Comparison of ENCODE assay signal across 20 cellular contexts in genomic region chr4:183999435-183999834, GRCh38.
DNase-seq lines count a peak whose midpoint lies in the region; ATAC-seq and TF ChIP-seq lines count a peak whose summit lies in the region.
"Had no signal": no experiment of that assay in that cellular context is flagged by ENCODE, and none has a peak within 500 bp of the region (broad histone marks: within the 10 kb centered on the region; RNA-seq: fewer than 3 reads in every experiment).

No MANE protein-coding gene starts in this region.

- H3K9me3 ChIP-seq in neuronal stem cell (replicated peaks in 1 of 2; ENCODE audit: control insufficient read depth in 2 of 2, insufficient read depth in 1 of 2, low read depth in 1 of 2, low read length in 2 of 2), result peaks cover 3 to 5% of the 10 kb centered on the region in 2 donors
- H3K9me3 ChIP-seq: A549, Caco-2 had no signal

- no peak overlapping the region for H4K8ac ChIP-seq in neuronal stem cell (ENCODE audit: low read depth, low read length)

- no peak overlapping the region for H2AFZ ChIP-seq in neuronal stem cell (ENCODE audit: low read length)

- no peak overlapping the region for H2BK12ac ChIP-seq in neuronal stem cell (ENCODE audit: low read length)

- H3K79me1 ChIP-seq in neuronal stem cell (ENCODE audit: low read depth, low read length), result no peaks in the 10 kb centered on the region

- no CpG with 5 or more reads among the region's 6 CpGs for WGBS in neuronal stem cell (ENCODE audit: extremely low coverage in 2 of 2, insufficient read length in 2 of 2, insufficient replicate concordance in 1 of 2), 2 donors

- no peak overlapping the region for H3K14ac ChIP-seq in neuronal stem cell (ENCODE audit: low read length)

- no peak overlapping the region for H3K23ac ChIP-seq in neuronal stem cell (ENCODE audit: low read depth, low read length, poor library complexity)

- no peaks in the 10 kb centered on the region for H3K4me1 Mint-ChIP-seq in stimulated activated naive CD8-positive, alpha-beta T cell treated with anti-CD3 and anti-CD28 coated beads, Interleukin-15, amount 100 ng/mL, for 72 hours
- H3K4me1 Mint-ChIP-seq in WTC11 (peaks cover 35% of the 10 kb centered on the region), mesothelial cell of epicardium (peaks cover 38% of the 10 kb centered on the region), HFFc6 (ENCODE audit: low read depth) (no peaks in the 10 kb centered on the region)
- H3K4me1 Mint-ChIP-seq: B cell had no signal

- TF ChIP-seq CTCF in WTC11 (IDR thresholded peaks at IDR 0.05), result no peak
- no peak for TF ChIP-seq CTCF in mesothelial cell of epicardium (IDR thresholded peaks at IDR 0.05; ENCODE audit: unreplicated experiment)
- TF ChIP-seq CTCF in HFFc6 (IDR thresholded peaks at IDR 0.05), result no peak

- no peak overlapping the region for H3K9ac ChIP-seq in neuronal stem cell (ENCODE audit: low read depth, low read length, poor library complexity)
- H3K9ac ChIP-seq: BLaER1 treated with 17β-estradiol and CSF1 and Interleukin-3, amounts not matched to agents 10 nM and 100 nM had no signal

- ATAC-seq in stimulated activated naive CD8-positive, alpha-beta T cell treated with anti-CD3 and anti-CD28 coated beads, Interleukin-15, amount 100 ng/mL, for 72 hours, result peak; percentile 26
- no peak for ATAC-seq in stimulated activated naive CD8-positive, alpha-beta T cell treated with anti-CD3 and anti-CD28 coated beads, Interleukin-15, Interleukin-2, amounts not matched to agents 100 U/mL and 50 U/mL, for 24 hours
- ATAC-seq in WTC11 (no peak), GM18870 (IDR thresholded peaks at IDR 0.05; ENCODE audit: unreplicated experiment) (no peak)
- ATAC-seq: A549; CD8-positive, alpha-beta T cell had no signal

- DNase-seq in stimulated activated naive CD8-positive, alpha-beta T cell treated with anti-CD3 and anti-CD28 coated beads, Interleukin-15, amount 100 ng/mL, for 72 hours, result no peak
- DNase-seq in stimulated activated naive CD8-positive, alpha-beta T cell treated with anti-CD3 and anti-CD28 coated beads, Interleukin-15, Interleukin-2, amounts not matched to agents 100 U/mL and 50 U/mL, for 24 hours, result no peak
- DNase-seq in WTC11 (ENCODE audit: low spot score) (no peak), mesothelial cell of epicardium (ENCODE audit: low spot score in 2 of 2, unreplicated experiment in 2 of 2) (no peak), neuronal stem cell (ENCODE audit: low spot score) (no peak), putamen (ENCODE audit: low spot score) (no peak), HFFc6 (no peak)
- DNase-seq: AML-193; Caco-2; Calu3; CD4-positive, alpha-beta T cell; CD8-positive, alpha-beta T cell; DMS79 treated with DMSO at 0.1 percent for 48 hours; GF-D8 had no signal

- no peaks in the 10 kb centered on the region for H3K27me3 ChIP-seq in neuronal stem cell (ENCODE audit: control insufficient read depth in 3 of 3, insufficient read depth in 3 of 3, low read depth in 1 of 3, low read length in 3 of 3)
- H3K27me3 ChIP-seq: BLaER1 treated with 17β-estradiol and CSF1 and Interleukin-3, amounts not matched to agents 10 nM and 100 nM had no signal

- CTCF ChIA-PET in WTC11 (lab: Charles Lee), result interaction anchor here (1.0 kb wide), 1 partner anchor 41 kb away, joined by 3 read pairs; no protein-coding TSS in a partner anchor

- no peaks in the 10 kb centered on the region for H3K9me3 Mint-ChIP-seq in stimulated activated naive CD8-positive, alpha-beta T cell treated with anti-CD3 and anti-CD28 coated beads, Interleukin-15, amount 100 ng/mL, for 72 hours
- no peaks in the 10 kb centered on the region for H3K9me3 Mint-ChIP-seq in WTC11
- H3K9me3 Mint-ChIP-seq in mesothelial cell of epicardium, result no peaks in the 10 kb centered on the region
- H3K9me3 Mint-ChIP-seq in HFFc6, result peaks cover 33% of the 10 kb centered on the region
- H3K9me3 Mint-ChIP-seq: CD4-positive, alpha-beta T cell; CD8-positive, alpha-beta T cell had no signal

- no peak overlapping the region for H2AK5ac ChIP-seq in neuronal stem cell (ENCODE audit: low read depth, low read length)

- no peak overlapping the region for H3K4me3 ChIP-seq in neuronal stem cell (ENCODE audit: low read length in 2 of 2)
- H3K4me3 ChIP-seq: A549; BLaER1 treated with 17β-estradiol and CSF1 and Interleukin-3, amounts not matched to agents 10 nM and 100 nM had no signal

- no peak overlapping the region for H4K91ac ChIP-seq in neuronal stem cell (ENCODE audit: low read depth, low read length, poor library complexity)

- POLR2A ChIA-PET in WTC11 (lab: Charles Lee), result interaction anchor here (0.9 kb wide), 1 partner anchor 93 kb away, joined by 5 read pairs; no protein-coding TSS in a partner anchor

- no peak overlapping the region for H3K27ac ChIP-seq in neuronal stem cell (replicated peaks; ENCODE audit: low read length)
- H3K27ac ChIP-seq: 22Rv1; A549; BLaER1 treated with 17β-estradiol and CSF1 and Interleukin-3, amounts not matched to agents 10 nM and 100 nM; C4-2B had no signal

- no peak overlapping the region for H3K4me3 Mint-ChIP-seq in stimulated activated naive CD8-positive, alpha-beta T cell treated with anti-CD3 and anti-CD28 coated beads, Interleukin-15, amount 100 ng/mL, for 72 hours
- H3K4me3 Mint-ChIP-seq in WTC11 (no peak overlapping the region), mesothelial cell of epicardium (no peak overlapping the region), HFFc6 (no peak overlapping the region)
- H3K4me3 Mint-ChIP-seq: B cell; CD4-positive, alpha-beta T cell; CD8-positive, alpha-beta T cell had no signal

- H3K36me3 ChIP-seq in neuronal stem cell (replicated peaks in 1 of 2; ENCODE audit: control insufficient read depth in 2 of 2, insufficient read depth in 2 of 2, low read length in 2 of 2), result peaks cover 5 to 35% of the 10 kb centered on the region in 2 donors
- H3K36me3 ChIP-seq: BLaER1 treated with 17β-estradiol and CSF1 and Interleukin-3, amounts not matched to agents 10 nM and 100 nM had no signal

- no peak overlapping the region for H3K4ac ChIP-seq in neuronal stem cell (ENCODE audit: low read length)

- H3K4me1 ChIP-seq in neuronal stem cell (ENCODE audit: control insufficient read depth in 2 of 2, insufficient read depth in 1 of 2, low read depth in 1 of 2, low read length in 2 of 2), result no peaks in the 10 kb centered on the region
- H3K4me1 ChIP-seq: A549, Caco-2 had no signal

- H2BK5ac ChIP-seq in neuronal stem cell (ENCODE audit: low read length), result no peak overlapping the region

- H2BK120ac ChIP-seq in neuronal stem cell (ENCODE audit: low read depth, low read length), result no peak overlapping the region

- peak overlapping the region; percentile 68 for H3K18ac ChIP-seq in neuronal stem cell (ENCODE audit: low read length)

- no peak overlapping the region for H3K4me2 ChIP-seq in neuronal stem cell (ENCODE audit: insufficient read depth, low read length, poor library complexity, severe bottlenecking)
- H3K4me2 ChIP-seq: A549; BLaER1 treated with 17β-estradiol and CSF1 and Interleukin-3, amounts not matched to agents 10 nM and 100 nM had no signal

- peaks cover under 1% of the 10 kb centered on the region for H3K27me3 Mint-ChIP-seq in stimulated activated naive CD8-positive, alpha-beta T cell treated with anti-CD3 and anti-CD28 coated beads, Interleukin-15, amount 100 ng/mL, for 72 hours
- H3K27me3 Mint-ChIP-seq in WTC11 (ENCODE audit: low read depth) (no peaks in the 10 kb centered on the region), mesothelial cell of epicardium (ENCODE audit: low read depth) (no peaks in the 10 kb centered on the region), HFFc6 (ENCODE audit: insufficient read depth) (no peaks in the 10 kb centered on the region; the same call in none of the 2 replicates)
- H3K27me3 Mint-ChIP-seq: CD4-positive, alpha-beta T cell had no signal

- H3K27ac Mint-ChIP-seq in stimulated activated naive CD8-positive, alpha-beta T cell treated with anti-CD3 and anti-CD28 coated beads, Interleukin-15, amount 100 ng/mL, for 72 hours, result no peak overlapping the region
- H3K27ac Mint-ChIP-seq in WTC11 (peak overlapping the region; percentile 23), mesothelial cell of epicardium (peak overlapping the region; percentile 37), HFFc6 (no peak overlapping the region)
- H3K27ac Mint-ChIP-seq: B cell; CD4-positive, alpha-beta T cell; CD8-positive, alpha-beta T cell had no signal

- H3K36me3 Mint-ChIP-seq in WTC11 (peaks cover 22% of the 10 kb centered on the region), mesothelial cell of epicardium (peaks cover 40% of the 10 kb centered on the region), HFFc6 (ENCODE audit: low read depth) (no peaks in the 10 kb centered on the region; the same call in 1 of the 2 replicates)
- H3K36me3 Mint-ChIP-seq: CD8-positive, alpha-beta T cell had no signal

- no peak overlapping the region for H2BK15ac ChIP-seq in neuronal stem cell (ENCODE audit: low read length)

TF ChIP-seq in WTC11, 78 proteins besides CTCF, POLR2A, EP300 and RAD21:
- TF ChIP-seq ZNF317 (CRISPR knock-in tag; IDR thresholded peaks at IDR 0.05; ENCODE audit: borderline replicate concordance, low read depth), result no peak

Comparison
In these comparisons a context has a peak if more than half of its experiments do, and no peak if none do; other contexts are left out.
1. H3K27ac Mint-ChIP-seq: peak in WTC11 (single experiment) and mesothelial cell of epicardium (single experiment); none in stimulated activated naive CD8-positive, alpha-beta T cell treated with anti-CD3 and anti-CD28 coated beads, Interleukin-15, amount 100 ng/mL, for 72 hours (0 of 2) and HFFc6 (single experiment).